12 cellular contexts compared by ENCODE assay signal in genomic region chr12:21453312-21453852, GRCh38. TPM values are rescaled to one million over a fixed set of nuclear protein-coding genes. Genes with fewer than 3 reads are reported as not detected.
DNase-seq lines count a peak whose midpoint lies in the region; ATAC-seq and TF ChIP-seq lines count a peak whose summit lies in the region.
"Had no signal": no experiment of that assay in that cellular context is flagged by ENCODE, and none has a peak within 500 bp of the region (broad histone marks: within the 10 kb centered on the region; RNA-seq: fewer than 3 reads in every experiment).

No MANE protein-coding gene starts in this region.

- no peaks in the 10 kb centered on the region for H3K27me3 Mint-ChIP-seq in activated naive CD4-positive, alpha-beta T cell treated with anti-CD3 and anti-CD28 coated beads, Interleukin-2, amount 50 U/mL, for 24 hours
- no peaks in the 10 kb centered on the region for H3K27me3 Mint-ChIP-seq in T-helper 17 cell
- no peaks in the 10 kb centered on the region for H3K27me3 Mint-ChIP-seq in stimulated activated naive CD8-positive, alpha-beta T cell treated with anti-CD3 and anti-CD28 coated beads, Interleukin-15, amount 100 ng/mL, for 72 hours

- ATAC-seq in HG02884 (IDR thresholded peaks at IDR 0.05; ENCODE audit: unreplicated experiment) = peak; percentile 88
- ATAC-seq in T-helper 17 cell = peak; percentile 16
- ATAC-seq in stimulated activated naive CD8-positive, alpha-beta T cell treated with anti-CD3 and anti-CD28 coated beads, Interleukin-15, amount 100 ng/mL, for 72 hours = peak; percentile 58
- ATAC-seq in body of pancreas = no peak

- H3K27ac ChIP-seq in PC-9 (no peak overlapping the region), body of pancreas (no peak overlapping the region)

- DNase-seq in activated naive CD4-positive, alpha-beta T cell (lab: John Stamatoyannopoulos, UW) = no peak
- DNase-seq in T-helper 17 cell = no peak
- DNase-seq in stimulated activated naive CD8-positive, alpha-beta T cell treated with anti-CD3 and anti-CD28 coated beads, Interleukin-15, amount 100 ng/mL, for 72 hours = no peak
- no peak for DNase-seq in PC-9
- no peak for DNase-seq in body of pancreas
- DNase-seq in hepatic stellate cell (ENCODE audit: low spot score) = no peak
- DNase-seq: activated CD4-positive, CD25-positive, alpha-beta regulatory T cell; dermis blood vessel endothelial cell; SK-N-SH; stimulated activated CD4-positive, alpha-beta T cell treated with anti-CD3 and anti-CD28 coated beads, Interleukin-4, amount 100 ng/mL, for 24 hours had no signal

- H3K36me3 ChIP-seq in PC-9 (ENCODE audit: low read depth) = peaks cover 21% of the 10 kb centered on the region
- H3K36me3 ChIP-seq in body of pancreas (replicated peaks in 1 of 2; ENCODE audit: insufficient read depth in 1 of 2, low read depth in 2 of 2) = peaks cover 0 to 24% of the 10 kb centered on the region in 2 donors

- CTCF ChIA-PET in PC-9 (lab: Charles Lee) = no interaction called here

- H3F3A ChIP-seq in PC-9 (ENCODE audit: insufficient read depth, low read depth) = no peaks in the 10 kb centered on the region; the same call in 1 of the 2 replicates

- no peak for TF ChIP-seq CTCF in PC-9 (conservative IDR thresholded peaks at IDR 0.05)
- no peak for TF ChIP-seq CTCF in body of pancreas (IDR thresholded peaks at IDR 0.05)

- H3K27me3 ChIP-seq in PC-9 (ENCODE audit: insufficient read depth, low read depth) (no peaks in the 10 kb centered on the region), body of pancreas (no peaks in the 10 kb centered on the region)

- no peaks in the 10 kb centered on the region for H3K9me3 ChIP-seq in T-helper 17 cell (ENCODE audit: control insufficient read depth, low read length, poor library complexity, severe bottlenecking)
- no peaks in the 10 kb centered on the region for H3K9me3 ChIP-seq in PC-9 (ENCODE audit: insufficient read depth, low read depth)
- no peaks in the 10 kb centered on the region for H3K9me3 ChIP-seq in body of pancreas
- H3K9me3 ChIP-seq: SK-N-SH had no signal

- H3K79me2 ChIP-seq in PC-9 (ENCODE audit: low read depth) = no peaks in the 10 kb centered on the region

- H3K4me1 ChIP-seq in PC-9 (replicated peaks; ENCODE audit: insufficient read depth) (no peaks in the 10 kb centered on the region), body of pancreas (no peaks in the 10 kb centered on the region)

- no peaks in the 10 kb centered on the region for H3K9me3 Mint-ChIP-seq in activated naive CD4-positive, alpha-beta T cell treated with anti-CD3 and anti-CD28 coated beads, Interleukin-2, amount 50 U/mL, for 24 hours
- peaks cover 0 to 4% of the 10 kb centered on the region in 2 donors for H3K9me3 Mint-ChIP-seq in stimulated activated naive CD8-positive, alpha-beta T cell treated with anti-CD3 and anti-CD28 coated beads, Interleukin-15, amount 100 ng/mL, for 72 hours

- H4K20me1 ChIP-seq in PC-9 (ENCODE audit: insufficient read depth) = peaks cover 4% of the 10 kb centered on the region; the same call in 1 of the 2 replicates

- 90 to 98% methylated on average over 4 of the region's 4 CpGs for WGBS in body of pancreas, 2 donors

- no peak overlapping the region for H3K4me3 Mint-ChIP-seq in activated naive CD4-positive, alpha-beta T cell treated with anti-CD3 and anti-CD28 coated beads, Interleukin-2, amount 50 U/mL, for 24 hours
- H3K4me3 Mint-ChIP-seq in T-helper 17 cell = peak overlapping the region; percentile 84
- peak overlapping the region; percentile 33 to 70 for H3K4me3 Mint-ChIP-seq in stimulated activated naive CD8-positive, alpha-beta T cell treated with anti-CD3 and anti-CD28 coated beads, Interleukin-15, amount 100 ng/mL, for 72 hours

- H2AFZ ChIP-seq in PC-9 = no peak overlapping the region

- no peak for TF ChIP-seq POLR2A in body of pancreas (IDR thresholded peaks at IDR 0.05)

- POLR2A ChIA-PET in PC-9 (lab: Charles Lee; ENCODE audit: unreplicated experiment) = no interaction called here

- no peak overlapping the region for H3K4me2 ChIP-seq in PC-9
- H3K4me2 ChIP-seq: SK-N-SH had no signal

- H3K4me1 Mint-ChIP-seq in activated naive CD4-positive, alpha-beta T cell treated with anti-CD3 and anti-CD28 coated beads, Interleukin-2, amount 50 U/mL, for 24 hours = peaks cover 52% of the 10 kb centered on the region
- peaks cover 37% of the 10 kb centered on the region for H3K4me1 Mint-ChIP-seq in T-helper 17 cell
- peaks cover 58% of the 10 kb centered on the region for H3K4me1 Mint-ChIP-seq in stimulated activated naive CD8-positive, alpha-beta T cell treated with anti-CD3 and anti-CD28 coated beads, Interleukin-15, amount 100 ng/mL, for 72 hours

- no TSS peak for BruUV-seq in PC-9 (replicated peaks; lab: Mats Ljungman, UMichigan)

- no peak overlapping the region for H3K4me3 ChIP-seq in PC-9
- no peak overlapping the region for H3K4me3 ChIP-seq in body of pancreas

- intact Hi-C loops in PC-9 (cut with micrococcal nuclease; ENCODE audit: unreplicated experiment) (no loop called here), body of pancreas (cut with DNase I) (no loop called here)

- peak overlapping the region; percentile 85 for H3K27ac Mint-ChIP-seq in activated naive CD4-positive, alpha-beta T cell treated with anti-CD3 and anti-CD28 coated beads, Interleukin-2, amount 50 U/mL, for 24 hours
- peak overlapping the region; percentile 92 for H3K27ac Mint-ChIP-seq in T-helper 17 cell
- H3K27ac Mint-ChIP-seq in stimulated activated naive CD8-positive, alpha-beta T cell treated with anti-CD3 and anti-CD28 coated beads, Interleukin-15, amount 100 ng/mL, for 72 hours = peak overlapping the region; percentile 48 to 92

- peaks cover 28% of the 10 kb centered on the region for H3K36me3 Mint-ChIP-seq in activated naive CD4-positive, alpha-beta T cell treated with anti-CD3 and anti-CD28 coated beads, Interleukin-2, amount 50 U/mL, for 24 hours
- H3K36me3 Mint-ChIP-seq in T-helper 17 cell (ENCODE audit: low read depth) = peaks cover 4% of the 10 kb centered on the region

- H3K9me2 ChIP-seq in PC-9 (ENCODE audit: insufficient read depth) = 0 out of 2 replicates have a peak, but pooled peaks cover 7% of the 10 kb centered on the region
- H3K9me2 ChIP-seq: SK-N-SH had no signal

RNA-seq across cellular contexts. Expression of gene PYROXD1, which starts 15.9 kb away (rescaled TPM):
- total RNA-seq in T-helper 17 cell (10 to 100 TPM; 53.9 to 57.5 TPM), PC-9 (2021) (18.6 and 21.3 TPM in 2 replicates), body of pancreas (10 to 100 TPM; 12.5 to 12.7 TPM)

RNA-seq across cellular contexts. Expression of gene RECQL, which starts 48.1 kb away (rescaled TPM):
- 10 to 100 TPM; 23.8 to 28.0 TPM for total RNA-seq in T-helper 17 cell
- 33.1 and 34.5 TPM in 2 replicates for total RNA-seq in PC-9 (2021)
- total RNA-seq in body of pancreas = 10 to 100 TPM in 1 of 2 donors, 1 to 10 TPM in 1; 5.3 to 18.9 TPM

RNA-seq across cellular contexts. Expression of gene GOLT1B, which starts 48.2 kb away (rescaled TPM):
- total RNA-seq in T-helper 17 cell (10 to 100 TPM; 31.2 to 38.3 TPM), PC-9 (2021) (38.0 and 39.0 TPM in 2 replicates), body of pancreas (10 to 100 TPM; 16.3 to 18.5 TPM)
